In the genomic region with DNA sequence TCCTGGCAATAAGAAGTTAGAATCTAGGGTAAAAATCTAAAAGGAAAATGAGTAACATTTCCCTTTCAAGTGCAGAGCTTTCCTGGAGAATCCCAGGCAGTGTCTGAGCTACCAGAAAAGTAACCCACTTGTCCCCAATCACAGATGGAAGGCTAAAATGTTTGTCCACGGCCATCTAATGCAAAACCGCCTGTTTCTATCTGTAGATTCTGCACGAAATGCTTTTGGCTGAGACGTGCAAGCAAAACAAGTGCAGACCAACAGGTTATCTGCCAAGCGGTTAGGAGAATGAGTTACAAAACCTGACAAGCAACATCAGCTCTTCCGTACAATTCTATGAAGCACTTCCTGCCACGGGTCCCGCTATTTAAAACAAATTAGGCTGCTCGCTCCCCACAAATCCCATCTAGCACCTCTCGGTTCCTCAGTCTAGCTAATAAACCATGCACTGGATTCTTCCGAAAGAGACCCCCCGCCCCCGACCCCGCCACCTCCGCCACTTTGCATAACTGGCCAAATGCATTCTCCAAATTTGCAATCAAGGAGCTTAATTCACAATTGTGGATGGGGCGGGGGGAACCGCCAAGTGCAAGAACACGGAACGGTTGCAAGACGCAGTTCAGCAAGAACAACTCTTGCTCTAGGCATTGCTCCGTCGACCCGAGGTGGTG, we compare ENCODE assay signal across 8 cellular contexts. TPM values are rescaled to one million over a fixed set of nuclear protein-coding genes. Genes with fewer than 3 reads are reported as not detected.
DNase-seq lines count a peak whose midpoint lies in the region; ATAC-seq and TF ChIP-seq lines count a peak whose summit lies in the region.

No MANE protein-coding gene starts in this region.

- H3K4me3 ChIP-seq in adrenal gland: peak overlapping the region in 3 of 4 donors; percentile 59 to 87 (median 86)

- TF ChIP-seq CTCF in adrenal gland (IDR thresholded peaks at IDR 0.05): no peak

- no peak for TF ChIP-seq POLR2A in adrenal gland (IDR thresholded peaks at IDR 0.05)

- H3K27me3 Mint-ChIP-seq in stimulated activated memory B cell treated with anti-CD40 and anti-IgM and Interleukin-4, amounts not matched to agents 10 μg/mL and 1 μg/mL and 100 μg/mL, for 72 hours: no peaks in the 10 kb centered on the region

- peak overlapping the region; percentile 92 for H3K4me3 Mint-ChIP-seq in stimulated activated memory B cell treated with anti-CD40 and anti-IgM and Interleukin-4, amounts not matched to agents 10 μg/mL and 1 μg/mL and 100 μg/mL, for 72 hours

- peaks cover 12% of the 10 kb centered on the region for H3K36me3 Mint-ChIP-seq in stimulated activated memory B cell treated with anti-CD40 and anti-IgM and Interleukin-4, amounts not matched to agents 10 μg/mL and 1 μg/mL and 100 μg/mL, for 72 hours

- H3K4me1 ChIP-seq in adrenal gland (replicated peaks in 1 of 2): peaks cover 8 to 26% of the 10 kb centered on the region in 2 donors

- peak overlapping the region; percentile 77 to 100 (median 98) for H3K27ac ChIP-seq in adrenal gland

- DNase-seq in activated CD4-positive, alpha-beta T cell treated with anti-CD3 and anti-CD28 coated beads for 48 hours: peak; percentile 27
- DNase-seq in activated CD4-positive, alpha-beta T cell treated with anti-CD3 and anti-CD28 coated beads, Interleukin-2, amount 50 U/mL, for 1 hour: no peak
- peak; percentile 62 for DNase-seq in NCI-H748 (lab: John Stamatoyannopoulos, UW; ENCODE audit: unreplicated experiment)
- DNase-seq in adrenal gland: peak in 1 of 7 donors; percentile 19
- DNase-seq in inferior parietal cortex (ENCODE audit: extremely low spot score): peak; percentile 44

- no peaks in the 10 kb centered on the region for H3K9me3 Mint-ChIP-seq in stimulated activated memory B cell treated with anti-CD40 and anti-IgM and Interleukin-4, amounts not matched to agents 10 μg/mL and 1 μg/mL and 100 μg/mL, for 72 hours

- no peaks in the 10 kb centered on the region for H3K27me3 ChIP-seq in adrenal gland

- 0 to 4% (median 0%) methylated on average over 15 to 23 of the region's 23 CpGs for WGBS in adrenal gland, 4 donors

- ATAC-seq in HG02678 (IDR thresholded peaks at IDR 0.05; ENCODE audit: unreplicated experiment) (peak; percentile 29), GM18520 (IDR thresholded peaks at IDR 0.05; ENCODE audit: unreplicated experiment) (no peak)
- ATAC-seq in stimulated activated memory B cell treated with anti-CD40 and anti-IgM and Interleukin-4, amounts not matched to agents 10 μg/mL and 1 μg/mL and 100 μg/mL, for 72 hours: peak; percentile 28

- H3K36me3 ChIP-seq in adrenal gland (replicated peaks in 1 of 2): no peaks in the 10 kb centered on the region

- H3K4me1 Mint-ChIP-seq in stimulated activated memory B cell treated with anti-CD40 and anti-IgM and Interleukin-4, amounts not matched to agents 10 μg/mL and 1 μg/mL and 100 μg/mL, for 72 hours: peaks cover 57% of the 10 kb centered on the region

- intact Hi-C loops in adrenal gland (cut with DNase I): loop anchor here in 1 of 2 donors (10.0 kb wide), 2 partner anchors 137 to 173 kb away; no protein-coding TSS in a partner anchor

- no peaks in the 10 kb centered on the region for H3K9me3 ChIP-seq in adrenal gland (replicated peaks in 1 of 3)

- peak overlapping the region; percentile 83 for H3K27ac Mint-ChIP-seq in stimulated activated memory B cell treated with anti-CD40 and anti-IgM and Interleukin-4, amounts not matched to agents 10 μg/mL and 1 μg/mL and 100 μg/mL, for 72 hours

RNA-seq across cellular contexts. Expression of gene ELOVL5, which starts 1.4 kb away (rescaled TPM):
- total RNA-seq in adrenal gland: 100 to 1,000 TPM; 103 to 632 (median 161) TPM
- 1,000 to 10,000 TPM in 1 of 3 donors, 10 to 100 TPM in 2; 31.4 to 1,320 (median 33.3) TPM for polyA plus RNA-seq in adrenal gland
